Comparison of ENCODE assay signal across 11 cellular contexts in genomic region chr1:201531551-201532425, GRCh38. TPM values are rescaled to one million over a fixed set of nuclear protein-coding genes. Genes with fewer than 3 reads are reported as not detected.
A peak's percentile ranks its signal among the peaks of the same experiment; 100 is the strongest.
DNase-seq lines count a peak whose midpoint lies in the region; ATAC-seq, FAIRE-seq and TF ChIP-seq lines count a peak whose summit lies in the region.
"Had no signal": no experiment of that assay in that cellular context is flagged by ENCODE, and none has a peak within 500 bp of the region (broad histone marks: within the 10 kb centered on the region; RNA-seq: fewer than 3 reads in every experiment).

No MANE protein-coding gene starts in this region.

- H3K4me1 ChIP-seq in keratinocyte (ENCODE audit: control insufficient read depth, extremely low read depth, insufficient read depth, low read length), result peaks cover 18% of the 10 kb centered on the region

- no peaks in the 10 kb centered on the region for H3K79me2 ChIP-seq in keratinocyte (ENCODE audit: control insufficient read depth, insufficient read depth, low read length)

- no peaks in the 10 kb centered on the region for H4K20me1 ChIP-seq in keratinocyte (ENCODE audit: control insufficient read depth, extremely low read depth, insufficient read depth, low read length)

- no peaks in the 10 kb centered on the region for H3K36me3 ChIP-seq in keratinocyte (ENCODE audit: control insufficient read depth in 2 of 2, extremely low read depth in 1 of 2, insufficient read depth in 2 of 2, low read length in 2 of 2)
- H3K36me3 ChIP-seq: Peyer's patch had no signal

- H3K27ac ChIP-seq in angular gyrus (ENCODE audit: low read depth, low read length) (peak overlapping the region; percentile 10), keratinocyte (ENCODE audit: control insufficient read depth, insufficient read depth, low read length) (no peak overlapping the region)
- H3K27ac ChIP-seq: Peyer's patch had no signal

- TF ChIP-seq CTCF in keratinocyte (optimal IDR thresholded peaks at IDR 0.05 in 1 of 3, IDR thresholded peaks at IDR 0.05 in 1 of 3, conservative IDR thresholded peaks at IDR 0.05 in 1 of 3; ENCODE audit: extremely low read depth in 1 of 3, insufficient read depth in 2 of 3, low read length in 3 of 3), result no peak

- no peaks in the 10 kb centered on the region for H3K27me3 ChIP-seq in keratinocyte (ENCODE audit: control insufficient read depth, extremely low read depth, insufficient read depth, low read length)
- H3K27me3 ChIP-seq: Peyer's patch had no signal

- H3K4me3 ChIP-seq in keratinocyte (ENCODE audit: control insufficient read depth in 2 of 3, extremely low read depth in 1 of 3, insufficient read depth in 2 of 3, low read depth in 1 of 3, low read length in 3 of 3), result no peak overlapping the region
- H3K4me3 ChIP-seq: GM12878, Peyer's patch had no signal

- H3K9me1 ChIP-seq in keratinocyte (ENCODE audit: control insufficient read depth, extremely low read depth, insufficient read depth, low read length), result no peaks in the 10 kb centered on the region

- intact Hi-C loops in Right ventricle myocardium inferior (cut with DNase I) (loop anchor here (2.0 to 10.0 kb wide), 2 partner anchors 261 to 443 kb away; no protein-coding TSS in a partner anchor), cardiac septum (cut with DNase I) (loop anchor here (2.0 to 10.0 kb wide), 3 partner anchors 63 to 261 kb away; no protein-coding TSS in a partner anchor)

- FAIRE-seq in keratinocyte (lab: Jason Lieb, UNC), result no peak
- FAIRE-seq: GM12878 had no signal

- H2AFZ ChIP-seq in keratinocyte (ENCODE audit: control insufficient read depth, low read length), result peak overlapping the region; percentile 36

- H3K9me3 ChIP-seq in keratinocyte (ENCODE audit: control insufficient read depth, low read depth, low read length), result no peaks in the 10 kb centered on the region
- H3K9me3 ChIP-seq: Peyer's patch had no signal

- peak overlapping the region; percentile 31 for H3K4me2 ChIP-seq in keratinocyte (ENCODE audit: control insufficient read depth, extremely low read depth, insufficient read depth, low read depth, low read length)

- H3K9ac ChIP-seq in keratinocyte (ENCODE audit: control insufficient read depth, extremely low read depth, insufficient read depth, low read length), result no peak overlapping the region

- dilution Hi-C loops in keratinocyte (cut with MboI; ENCODE audit: extremely low pct_ligation_motif_present, low sequenced_read_pairs), result no loop called here

- DNase-seq in Right ventricle myocardium inferior (ENCODE audit: missing footprints), result no peak
- no peak for DNase-seq in cardiac septum (ENCODE audit: low spot score)
- no peak for DNase-seq in keratinocyte (ENCODE audit: low read depth, low spot score)
- DNase-seq in NOMO-1 (lab: John Stamatoyannopoulos, UW; ENCODE audit: unreplicated experiment in 2 of 2), result no peak
- DNase-seq: Peyer's patch; stimulated activated CD4-positive, alpha-beta T cell treated with anti-CD3 and anti-CD28 coated beads, Interleukin-4, amount 100 ng/mL, for 1 hour had no signal

- ATAC-seq in Right ventricle myocardium inferior (peak; percentile 26), GM19463 (IDR thresholded peaks at IDR 0.05; ENCODE audit: unreplicated experiment) (no peak), GM18517 (IDR thresholded peaks at IDR 0.05; ENCODE audit: unreplicated experiment) (no peak), HG02571 (IDR thresholded peaks at IDR 0.05; ENCODE audit: unreplicated experiment) (no peak)

RNA-seq across cellular contexts. Expression of gene NAV1, which starts 7.1 kb away (rescaled TPM):
- total RNA-seq in Right ventricle myocardium inferior (69.0 TPM), cardiac septum (86.6 TPM)
- polyA plus RNA-seq in keratinocyte, result 8.1 to 32.7 TPM (median 13.2 TPM) in 3 replicates
- 3.8 TPM for polyA plus RNA-seq in keratinocyte (2011; ENCODE audit: low read depth)
- 16.1 and 19.4 TPM in 2 replicates for polyA plus RNA-seq in keratinocyte (2011; cell fraction: cytosol; rRNA removed)
- polyA plus RNA-seq in keratinocyte (2011; cell fraction: nucleus; rRNA removed), result 55.3 and 66.7 TPM in 2 replicates
- polyA plus RNA-seq in keratinocyte (2012; ENCODE audit: low replicate concordance), result 6.3 and 36.2 TPM in 2 replicates
- polyA minus RNA-seq in keratinocyte, result 18.4 to 146 TPM (median 33.3 TPM) in 3 replicates
- 21.9 TPM for polyA minus RNA-seq in keratinocyte (2011; cell fraction: cytosol; rRNA and poly(A)+ RNA removed)
- polyA minus RNA-seq in keratinocyte (2011; cell fraction: nucleus; rRNA and poly(A)+ RNA removed), result 32.9 and 66.9 TPM in 2 replicates

RNA-seq across cellular contexts. Expression of gene CSRP1, which starts 24.9 kb away (rescaled TPM):
- 64.6 TPM for total RNA-seq in Right ventricle myocardium inferior
- 71.7 TPM for total RNA-seq in cardiac septum
- 165 to 200 TPM (median 168 TPM) in 3 replicates for polyA plus RNA-seq in keratinocyte
- 22.6 TPM for polyA plus RNA-seq in keratinocyte (2011; ENCODE audit: low read depth)
- polyA plus RNA-seq in keratinocyte (2011; cell fraction: cytosol; rRNA removed), result 170 and 264 TPM in 2 replicates
- polyA plus RNA-seq in keratinocyte (2011; cell fraction: nucleus; rRNA removed), result 136 and 173 TPM in 2 replicates
- polyA plus RNA-seq in keratinocyte (2012; ENCODE audit: low replicate concordance), result 108 and 202 TPM in 2 replicates
- polyA minus RNA-seq in keratinocyte, result 136 to 283 TPM (median 152 TPM) in 3 replicates
- 118 TPM for polyA minus RNA-seq in keratinocyte (2011; cell fraction: cytosol; rRNA and poly(A)+ RNA removed)
- polyA minus RNA-seq in keratinocyte (2011; cell fraction: nucleus; rRNA and poly(A)+ RNA removed), result 45.3 and 66.0 TPM in 2 replicates
